Comparison of ENCODE assay signal across 8 cellular contexts in genomic region chr1:197774691-197775281, GRCh38. TPM values are rescaled to one million over a fixed set of nuclear protein-coding genes. Genes with fewer than 3 reads are reported as not detected.
DNase-seq lines count a peak whose midpoint lies in the region; ATAC-seq lines count a peak whose summit lies in the region.

No MANE protein-coding gene starts in this region.

- H3K4me1 Mint-ChIP-seq in activated CD4-positive, alpha-beta T cell treated with anti-CD3 and anti-CD28 coated beads, Interleukin-2, amount 10 ng/mL, durations not matched to agents 7 days and 5 days: peaks cover 73% of the 10 kb centered on the region

- H2BK12ac ChIP-seq in mesenchymal stem cell (ENCODE audit: low read length in 2 of 2): peak overlapping the region in 1 of 2 experiments; percentile 72

- peaks cover 9% of the 10 kb centered on the region for H3K4me1 ChIP-seq in mesenchymal stem cell (ENCODE audit: control insufficient read depth, insufficient read depth, low read depth, low read length)

- H3K4me3 ChIP-seq in mesenchymal stem cell (ENCODE audit: insufficient read depth in 1 of 2, low read depth in 1 of 2, low read length in 2 of 2): peak overlapping the region; percentile 81 to 88

- peak overlapping the region; percentile 93 for H2AFZ ChIP-seq in mesenchymal stem cell (ENCODE audit: low read depth, low read length)

- peaks cover 18% of the 10 kb centered on the region for H3K79me1 ChIP-seq in mesenchymal stem cell (replicated peaks; ENCODE audit: low read length, poor library complexity, severe bottlenecking)

- peak overlapping the region; percentile 89 for H3K4me2 ChIP-seq in mesenchymal stem cell (ENCODE audit: low read length, poor library complexity, severe bottlenecking)

- H2BK120ac ChIP-seq in mesenchymal stem cell (ENCODE audit: low read depth, low read length): peak overlapping the region; percentile 98

- H3K9me3 Mint-ChIP-seq in activated CD4-positive, alpha-beta T cell treated with anti-CD3 and anti-CD28 coated beads, Interleukin-2, amount 10 ng/mL, durations not matched to agents 7 days and 5 days: peaks cover 3% of the 10 kb centered on the region

- POLR2A ChIA-PET in activated CD4-positive, alpha-beta T cell treated with anti-CD3 and anti-CD28 coated beads, Interleukin-2, amount 10 ng/mL, durations not matched to agents 7 days and 5 days (lab: Charles Lee): no interaction called here

- peak overlapping the region; percentile 90 for H4K91ac ChIP-seq in mesenchymal stem cell (ENCODE audit: low read length)

- peak; percentile 22 for DNase-seq in GM04504 (ENCODE audit: low read depth)
- DNase-seq in KBM-7: peak; percentile 51
- peak; percentile 44 for DNase-seq in activated CD4-positive, alpha-beta T cell treated with anti-CD3 and anti-CD28 coated beads, Interleukin-2, amount 10 ng/mL, durations not matched to agents 7 days and 5 days
- peak; percentile 72 for DNase-seq in ecto neural progenitor cell (ENCODE audit: low spot score)
- DNase-seq in mesenchymal stem cell: peak; percentile 62
- peak; percentile 50 for DNase-seq in stimulated activated CD8-positive, alpha-beta memory T cell treated with anti-CD3 and anti-CD28 coated beads, Interleukin-2, amount 100 ng/mL, for 48 hours (ENCODE audit: low read depth in 2 of 2)
- DNase-seq in NCI-H187 (lab: John Stamatoyannopoulos, UW): no peak

- H3K9ac ChIP-seq in mesenchymal stem cell (ENCODE audit: low read length): peak overlapping the region; percentile 91

- peak overlapping the region; percentile 47 for H4K8ac ChIP-seq in mesenchymal stem cell (ENCODE audit: low read length)

- no peaks in the 10 kb centered on the region for H3K9me3 ChIP-seq in mesenchymal stem cell (ENCODE audit: control insufficient read depth, low read length)

- ATAC-seq in GM21723 (IDR thresholded peaks at IDR 0.05; ENCODE audit: unreplicated experiment): peak; percentile 36

- CTCF ChIA-PET in activated CD4-positive, alpha-beta T cell treated with anti-CD3 and anti-CD28 coated beads, Interleukin-2, amount 10 ng/mL, durations not matched to agents 7 days and 5 days (lab: Charles Lee): no interaction called here

- H3K27me3 Mint-ChIP-seq in activated CD4-positive, alpha-beta T cell treated with anti-CD3 and anti-CD28 coated beads, Interleukin-2, amount 10 ng/mL, durations not matched to agents 7 days and 5 days: no peaks in the 10 kb centered on the region

- peaks cover 29% of the 10 kb centered on the region for H3K36me3 Mint-ChIP-seq in activated CD4-positive, alpha-beta T cell treated with anti-CD3 and anti-CD28 coated beads, Interleukin-2, amount 10 ng/mL, durations not matched to agents 7 days and 5 days (ENCODE audit: low read depth)

- in situ Hi-C loops in KBM-7 (cut with MboI; ENCODE audit: low pct_unique_long_range_greater_than_20kb, low sequenced_read_pairs): no loop called here

- H2BK5ac ChIP-seq in mesenchymal stem cell (ENCODE audit: low read depth, low read length, poor library complexity, severe bottlenecking): peak overlapping the region; percentile 77

- peaks cover 0 to 4% of the 10 kb centered on the region in 2 experiments for H3K36me3 ChIP-seq in mesenchymal stem cell (ENCODE audit: control insufficient read depth in 1 of 2, insufficient read depth in 2 of 2, low read depth in 1 of 2, low read length in 2 of 2)

- peak overlapping the region; percentile 85 to 97 for H3K18ac ChIP-seq in mesenchymal stem cell (ENCODE audit: low read depth in 1 of 2, low read length in 2 of 2)

- H2AK5ac ChIP-seq in mesenchymal stem cell (ENCODE audit: low read length, severe bottlenecking): no peak overlapping the region

- peak overlapping the region; percentile 57 to 94 for H3K14ac ChIP-seq in mesenchymal stem cell (ENCODE audit: low read length in 2 of 2)

- peak overlapping the region; percentile 52 for H3K27ac ChIP-seq in mesenchymal stem cell (ENCODE audit: low read length, poor library complexity, severe bottlenecking)

- 0% methylated on average over 24 of the region's 67 CpGs for WGBS in mesenchymal stem cell

- H2BK15ac ChIP-seq in mesenchymal stem cell (ENCODE audit: low read depth, poor library complexity, severe bottlenecking): peak overlapping the region; percentile 39

- H3K4ac ChIP-seq in mesenchymal stem cell (ENCODE audit: low read depth in 1 of 2, low read length in 2 of 2): peak overlapping the region; percentile 69 to 94

- peak overlapping the region; percentile 98 for H3K27ac Mint-ChIP-seq in activated CD4-positive, alpha-beta T cell treated with anti-CD3 and anti-CD28 coated beads, Interleukin-2, amount 10 ng/mL, durations not matched to agents 7 days and 5 days

- peak overlapping the region in 1 of 2 experiments; percentile 72 for H3K23ac ChIP-seq in mesenchymal stem cell (ENCODE audit: low read length in 2 of 2)

- no peaks in the 10 kb centered on the region for H3K27me3 ChIP-seq in mesenchymal stem cell (ENCODE audit: control insufficient read depth in 1 of 2, insufficient read depth in 1 of 2, low read length in 2 of 2)

- peak overlapping the region; percentile 90 for H3K4me3 Mint-ChIP-seq in activated CD4-positive, alpha-beta T cell treated with anti-CD3 and anti-CD28 coated beads, Interleukin-2, amount 10 ng/mL, durations not matched to agents 7 days and 5 days

RNA-seq across cellular contexts. Expression of gene DENND1B, which starts 0.5 kb away (rescaled TPM):
- 10 to 100 TPM; 22.3 to 23.9 TPM for total RNA-seq in activated CD4-positive, alpha-beta T cell treated with anti-CD3 and anti-CD28 coated beads, Interleukin-2, amount 10 ng/mL, durations not matched to agents 7 days and 5 days
- polyA plus RNA-seq in mesenchymal stem cell (2013, experiment 1 of 2): 3.0 TPM
- 3.4 TPM for polyA plus RNA-seq in mesenchymal stem cell (2013, experiment 2 of 2)

Comparison
In these comparisons a context has a peak if more than half of its experiments do, and no peak if none do; other contexts are left out.
1. DNase-seq: peak in GM04504 (single experiment), KBM-7 (single experiment), activated CD4-positive, alpha-beta T cell treated with anti-CD3 and anti-CD28 coated beads, Interleukin-2, amount 10 ng/mL, durations not matched to agents 7 days and 5 days (single experiment), ecto neural progenitor cell (single experiment), mesenchymal stem cell (single experiment) and stimulated activated CD8-positive, alpha-beta memory T cell treated with anti-CD3 and anti-CD28 coated beads, Interleukin-2, amount 100 ng/mL, for 48 hours (2 of 2); none in NCI-H187 (0 of 2).